ENCODE assay signal across 23 cellular contexts in the genomic region with DNA sequence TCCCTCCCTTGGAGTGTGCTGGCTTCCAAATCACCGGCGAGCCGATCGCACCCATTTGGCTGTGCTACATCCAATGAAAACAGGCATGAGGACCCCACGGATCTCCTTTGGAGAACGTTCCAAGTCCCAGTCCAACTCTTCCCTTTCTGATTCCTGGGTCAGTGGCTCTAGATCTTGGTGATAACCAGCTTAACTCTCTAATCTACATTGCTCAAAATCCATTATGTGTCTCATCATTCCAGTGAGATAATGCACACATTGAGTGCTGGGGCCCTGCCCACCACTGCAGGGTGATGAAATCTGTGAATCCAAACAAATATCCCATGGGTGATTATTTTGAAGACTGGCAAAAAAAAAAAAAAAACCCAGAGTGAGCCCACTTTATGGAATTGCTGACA.
DNase-seq lines count a peak whose midpoint lies in the region; ATAC-seq and TF ChIP-seq lines count a peak whose summit lies in the region.
"Had no signal": no experiment of that assay in that cellular context is flagged by ENCODE, and none has a peak within 500 bp of the region (broad histone marks: within the 10 kb centered on the region; RNA-seq: fewer than 3 reads in every experiment).

No MANE protein-coding gene starts in this region.

- H4K91ac ChIP-seq in trophoblast cell (ENCODE audit: low read depth, low read length): peak overlapping the region; percentile 67

- peak overlapping the region; percentile 57 for H2AK5ac ChIP-seq in trophoblast cell (ENCODE audit: low read length)

- no peaks in the 10 kb centered on the region for H3K4me1 Mint-ChIP-seq in T-helper 17 cell

- H3K18ac ChIP-seq in trophoblast cell (ENCODE audit: low read length): no peak overlapping the region

- no peak overlapping the region for H3K23ac ChIP-seq in trophoblast cell (ENCODE audit: low read length)

- peaks cover 6% of the 10 kb centered on the region for H3K27me3 Mint-ChIP-seq in T-helper 17 cell

- no peak overlapping the region for H3K4me2 ChIP-seq in trophoblast cell (ENCODE audit: low read length)
- H3K4me2 ChIP-seq: A549 had no signal

- no peak overlapping the region for H4K12ac ChIP-seq in trophoblast cell (ENCODE audit: low read depth, low read length)

- peaks cover 1% of the 10 kb centered on the region for H3K79me2 ChIP-seq in trophoblast cell (ENCODE audit: control insufficient read depth, insufficient read depth, low read length, poor library complexity)

- H3K36me3 ChIP-seq in trophoblast cell (ENCODE audit: control insufficient read depth in 1 of 2, insufficient read depth in 2 of 2, low read length in 2 of 2): no peaks in the 10 kb centered on the region
- H3K36me3 ChIP-seq: SJCRH30 had no signal

- no peaks in the 10 kb centered on the region for H3K27me3 ChIP-seq in trophoblast cell (ENCODE audit: insufficient read depth, low read length)
- H3K27me3 ChIP-seq: SJCRH30 had no signal

- no CpG with 5 or more reads among the region's 6 CpGs for WGBS in trophoblast cell (ENCODE audit: extremely low coverage, insufficient coverage, insufficient read length)

- H3K27ac ChIP-seq in trophoblast cell (ENCODE audit: low read depth, low read length): no peak overlapping the region
- H3K27ac ChIP-seq: A549, SJCRH30 had no signal

- H3K4me3 ChIP-seq in fibroblast of villous mesenchyme (ENCODE audit: low read depth, low read length): no peak overlapping the region
- H3K4me3 ChIP-seq in trophoblast cell (ENCODE audit: low read depth, low read length): no peak overlapping the region
- H3K4me3 ChIP-seq: A549, GM12878, K562, SJCRH30 had no signal

- no peak overlapping the region for H3K4me3 Mint-ChIP-seq in T-helper 17 cell
- H3K4me3 Mint-ChIP-seq: CD4-positive, alpha-beta T cell had no signal

- peak overlapping the region; percentile 78 for H2BK12ac ChIP-seq in trophoblast cell (ENCODE audit: low read length)

- H3K9me3 ChIP-seq in T-helper 17 cell (ENCODE audit: control insufficient read depth, low read length, poor library complexity, severe bottlenecking) (no peaks in the 10 kb centered on the region), trophoblast cell (ENCODE audit: insufficient read depth, low read depth, low read length) (peaks cover 2% of the 10 kb centered on the region)
- H3K9me3 ChIP-seq: A549, Caco-2, SJCRH30 had no signal

- ATAC-seq in T-helper 17 cell: no peak
- ATAC-seq in HG02852 (IDR thresholded peaks at IDR 0.05; ENCODE audit: unreplicated experiment): no peak
- no peak for ATAC-seq in GM21825 (IDR thresholded peaks at IDR 0.05; ENCODE audit: unreplicated experiment)
- ATAC-seq in HG03196 (IDR thresholded peaks at IDR 0.05; ENCODE audit: unreplicated experiment): no peak
- ATAC-seq: A549, GM12878, HCT116, K562, PC-3 had no signal

- peak overlapping the region; percentile 34 for H2BK120ac ChIP-seq in trophoblast cell (ENCODE audit: insufficient read depth, low read length, poor library complexity)

- no peak overlapping the region for H2AFZ ChIP-seq in trophoblast cell (ENCODE audit: insufficient read depth, low read length, poor library complexity)

- no peak for TF ChIP-seq CTCF in fibroblast of villous mesenchyme (IDR thresholded peaks at IDR 0.05; ENCODE audit: insufficient read depth, low read depth, low read length)

- DNase-seq in GM03348 (ENCODE audit: low spot score) (peak; percentile 17), T-helper 17 cell (no peak), fibroblast of villous mesenchyme (ENCODE audit: low read depth) (peak; percentile 16), trophoblast cell (peak; percentile 59 to 87), hippocampal formation (lab: John Stamatoyannopoulos, UW) (no peak)
- DNase-seq: Caco-2; CD4-positive, alpha-beta T cell; DMS153; GF-D8; GOT3; NCI-H1694 treated with DMSO at 0.1 percent for 48 hours; NCI-H2107; NCI-H510A; NCI-H748 treated with DMSO at 0.1 percent for 48 hours; PC-3 had no signal

- no peak overlapping the region for H3K9ac ChIP-seq in trophoblast cell (ENCODE audit: low read length)

- no peak overlapping the region for H4K8ac ChIP-seq in trophoblast cell (ENCODE audit: low read depth, low read length)

- H3K4me1 ChIP-seq in trophoblast cell (ENCODE audit: control insufficient read depth in 1 of 2, insufficient read depth in 2 of 2, low read length in 2 of 2): peaks cover 26 to 37% of the 10 kb centered on the region in 2 experiments
- H3K4me1 ChIP-seq: A549 had no signal

- H2BK5ac ChIP-seq in trophoblast cell (ENCODE audit: low read depth, low read length, poor library complexity): peak overlapping the region; percentile 32

- no peak overlapping the region for H3K4ac ChIP-seq in trophoblast cell (ENCODE audit: low read depth, low read length)

- peak overlapping the region; percentile 19 for H3K27ac Mint-ChIP-seq in T-helper 17 cell
- H3K27ac Mint-ChIP-seq: CD4-positive, alpha-beta T cell had no signal

- H3K36me3 Mint-ChIP-seq in T-helper 17 cell (ENCODE audit: low read depth): no peaks in the 10 kb centered on the region

- H3K14ac ChIP-seq in trophoblast cell (ENCODE audit: low read length): peak overlapping the region; percentile 33

- H3K79me1 ChIP-seq in trophoblast cell (ENCODE audit: low read length): peaks cover 30% of the 10 kb centered on the region

Comparison
In these comparisons a context has a peak if more than half of its experiments do, and no peak if none do; other contexts are left out.
1. DNase-seq: peak in GM03348 (single experiment), fibroblast of villous mesenchyme (single experiment) and trophoblast cell (2 of 2); none in T-helper 17 cell (0 of 3) and hippocampal formation (0 of 2).